ENCODE assay signal across 4 cellular contexts in the genomic region with DNA sequence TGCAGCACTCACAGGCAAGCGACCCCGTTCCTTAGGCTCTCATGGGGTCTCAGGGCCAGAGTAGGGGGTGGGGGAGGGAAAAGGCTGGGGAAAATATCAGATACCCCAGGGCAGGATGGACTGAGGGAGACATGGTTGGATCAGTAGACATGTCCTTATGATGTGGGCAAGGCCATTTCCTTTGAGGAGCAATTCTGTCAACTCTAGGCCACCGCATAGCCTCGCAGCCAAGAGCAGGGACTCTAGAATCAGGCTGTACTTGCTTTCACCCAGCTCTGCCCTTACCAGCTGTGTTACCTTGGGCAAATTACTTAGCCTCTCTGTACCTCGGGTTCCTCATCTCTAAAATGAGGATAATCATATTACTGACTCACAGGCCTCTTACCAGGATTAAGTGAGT.
TF ChIP-seq lines count a peak whose summit lies in the region.

No MANE protein-coding gene starts in this region.

TF ChIP-seq in SK-N-SH, 30 proteins besides CTCF, POLR2A, EP300 and RAD21 (continues in another document):
- no peak for TF ChIP-seq FOXJ3 (CRISPR knock-in tag; IDR thresholded peaks at IDR 0.05)
- TF ChIP-seq GABPA (IDR thresholded peaks at IDR 0.05; ENCODE audit: low read depth): no peak
- no peak for TF ChIP-seq FOSL2 (IDR thresholded peaks at IDR 0.05; ENCODE audit: borderline replicate concordance, low read depth)
- TF ChIP-seq, protein P1, sequence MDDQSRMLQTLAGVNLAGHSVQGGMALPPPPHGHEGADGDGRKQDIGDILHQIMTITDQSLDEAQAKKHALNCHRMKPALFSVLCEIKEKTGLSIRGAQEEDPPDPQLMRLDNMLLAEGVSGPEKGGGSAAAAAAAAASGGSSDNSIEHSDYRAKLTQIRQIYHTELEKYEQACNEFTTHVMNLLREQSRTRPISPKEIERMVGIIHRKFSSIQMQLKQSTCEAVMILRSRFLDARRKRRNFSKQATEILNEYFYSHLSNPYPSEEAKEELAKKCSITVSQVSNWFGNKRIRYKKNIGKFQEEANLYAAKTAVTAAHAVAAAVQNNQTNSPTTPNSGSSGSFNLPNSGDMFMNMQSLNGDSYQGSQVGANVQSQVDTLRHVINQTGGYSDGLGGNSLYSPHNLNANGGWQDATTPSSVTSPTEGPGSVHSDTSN (IDR thresholded peaks at IDR 0.05): no peak
- no peak for TF ChIP-seq MXI1 (IDR thresholded peaks at IDR 0.05; ENCODE audit: low read depth, low read length)
- no peak for TF ChIP-seq TAF1 (IDR thresholded peaks at IDR 0.05; ENCODE audit: borderline replicate concordance, low read depth, low read length)
- TF ChIP-seq TCF12 (IDR thresholded peaks at IDR 0.05): no peak
- TF ChIP-seq ELF1 (IDR thresholded peaks at IDR 0.05): no peak
- TF ChIP-seq RXRA (IDR thresholded peaks at IDR 0.05; ENCODE audit: borderline replicate concordance, low read depth): no peak
- no peak for TF ChIP-seq CHD2 (IDR thresholded peaks at IDR 0.05; ENCODE audit: low read length, partially characterized antibody)
- TF ChIP-seq TEAD4 (IDR thresholded peaks at IDR 0.05; ENCODE audit: borderline replicate concordance, insufficient read depth): no peak
- TF ChIP-seq, protein P2, sequence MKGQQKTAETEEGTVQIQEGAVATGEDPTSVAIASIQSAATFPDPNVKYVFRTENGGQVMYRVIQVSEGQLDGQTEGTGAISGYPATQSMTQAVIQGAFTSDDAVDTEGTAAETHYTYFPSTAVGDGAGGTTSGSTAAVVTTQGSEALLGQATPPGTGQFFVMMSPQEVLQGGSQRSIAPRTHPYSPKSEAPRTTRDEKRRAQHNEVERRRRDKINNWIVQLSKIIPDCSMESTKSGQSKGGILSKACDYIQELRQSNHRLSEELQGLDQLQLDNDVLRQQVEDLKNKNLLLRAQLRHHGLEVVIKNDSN (IDR thresholded peaks at IDR 0.05; ENCODE audit: borderline replicate concordance, low read depth): no peak
- TF ChIP-seq YY1 (IDR thresholded peaks at IDR 0.05; ENCODE audit: low read depth): no peak
- TF ChIP-seq POLR2AphosphoS5 (IDR thresholded peaks at IDR 0.05; ENCODE audit: low read depth, low read length): no peak

TF ChIP-seq in SK-N-SH treated with all-trans-retinoic acid at 6 μM for 48 hours, 23 proteins besides CTCF, POLR2A, EP300 and RAD21:
- TF ChIP-seq ISL1 (CRISPR knock-in tag; IDR thresholded peaks at IDR 0.05) (no peak), GLIS3 (CRISPR knock-in tag; IDR thresholded peaks at IDR 0.05) (no peak)

TF ChIP-seq in HCT116, 20 proteins besides CTCF, POLR2A, EP300 and RAD21:
- TF ChIP-seq, protein P3, sequence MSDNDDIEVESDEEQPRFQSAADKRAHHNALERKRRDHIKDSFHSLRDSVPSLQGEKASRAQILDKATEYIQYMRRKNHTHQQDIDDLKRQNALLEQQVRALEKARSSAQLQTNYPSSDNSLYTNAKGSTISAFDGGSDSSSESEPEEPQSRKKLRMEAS (IDR thresholded peaks at IDR 0.05): no peak
- TF ChIP-seq ZFX (IDR thresholded peaks at IDR 0.05) (no peak), JUND (IDR thresholded peaks at IDR 0.05) (no peak), EZH2 (IDR thresholded peaks at IDR 0.05) (no peak), POLR2AphosphoS5 (IDR thresholded peaks at IDR 0.05; ENCODE audit: low read depth, low read length) (no peak), SIN3A (IDR thresholded peaks at IDR 0.05; ENCODE audit: low read depth) (no peak), TCF7L2 (IDR thresholded peaks at IDR 0.05; ENCODE audit: borderline replicate concordance, extremely low read depth, insufficient read depth, insufficient read length) (no peak), SRF (IDR thresholded peaks at IDR 0.05; ENCODE audit: low read depth) (no peak), CEBPB (IDR thresholded peaks at IDR 0.05; ENCODE audit: low read depth) (no peak), EGR1 (IDR thresholded peaks at IDR 0.05; ENCODE audit: low read depth) (no peak), YY1 (IDR thresholded peaks at IDR 0.05; ENCODE audit: extremely low read depth, insufficient replicate concordance, low read depth, low read length) (no peak), FOSL1 (IDR thresholded peaks at IDR 0.05; ENCODE audit: low read depth) (no peak), ZNF274 (IDR thresholded peaks at IDR 0.05; ENCODE audit: low read depth, low read length) (no peak), ELF1 (IDR thresholded peaks at IDR 0.05; ENCODE audit: borderline replicate concordance, low read depth) (no peak), SP1 (IDR thresholded peaks at IDR 0.05; ENCODE audit: low read depth) (no peak), EZH2phosphoT487 (IDR thresholded peaks at IDR 0.05; ENCODE audit: borderline replicate concordance) (no peak), CBX3 (IDR thresholded peaks at IDR 0.05; ENCODE audit: low read depth) (no peak)
- TF ChIP-seq, protein P4, sequence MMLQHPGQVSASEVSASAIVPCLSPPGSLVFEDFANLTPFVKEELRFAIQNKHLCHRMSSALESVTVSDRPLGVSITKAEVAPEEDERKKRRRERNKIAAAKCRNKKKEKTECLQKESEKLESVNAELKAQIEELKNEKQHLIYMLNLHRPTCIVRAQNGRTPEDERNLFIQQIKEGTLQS (IDR thresholded peaks at IDR 0.05): no peak

TF ChIP-seq in endothelial cell of umbilical vein, 7 proteins besides CTCF, POLR2A, EP300 and RAD21:
- TF ChIP-seq POLR2AphosphoS5 (IDR thresholded peaks at IDR 0.05; ENCODE audit: insufficient read depth, low read depth, low read length): no peak
- no peak for TF ChIP-seq EZH2 (IDR thresholded peaks at IDR 0.05; ENCODE audit: borderline replicate concordance, low read depth, low read length, severe bottlenecking)
- TF ChIP-seq MYC (IDR thresholded peaks at IDR 0.05; ENCODE audit: low read depth, low read length): no peak
- TF ChIP-seq, protein P3 (IDR thresholded peaks at IDR 0.05; ENCODE audit: insufficient read depth, insufficient read length): no peak
- TF ChIP-seq GATA2 (IDR thresholded peaks at IDR 0.05; ENCODE audit: insufficient read depth, insufficient read length, low read depth, low read length): no peak
- no peak for TF ChIP-seq FOS (IDR thresholded peaks at IDR 0.05; ENCODE audit: borderline replicate concordance, insufficient read depth, low read length)
- TF ChIP-seq JUN (IDR thresholded peaks at IDR 0.05; ENCODE audit: borderline replicate concordance, insufficient read depth, insufficient read length, low read depth): no peak
TF ChIP-seq in endothelial cell of umbilical vein: peak in this region for 0.
